1 cellular context compared by ENCODE assay signal in the genomic region with DNA sequence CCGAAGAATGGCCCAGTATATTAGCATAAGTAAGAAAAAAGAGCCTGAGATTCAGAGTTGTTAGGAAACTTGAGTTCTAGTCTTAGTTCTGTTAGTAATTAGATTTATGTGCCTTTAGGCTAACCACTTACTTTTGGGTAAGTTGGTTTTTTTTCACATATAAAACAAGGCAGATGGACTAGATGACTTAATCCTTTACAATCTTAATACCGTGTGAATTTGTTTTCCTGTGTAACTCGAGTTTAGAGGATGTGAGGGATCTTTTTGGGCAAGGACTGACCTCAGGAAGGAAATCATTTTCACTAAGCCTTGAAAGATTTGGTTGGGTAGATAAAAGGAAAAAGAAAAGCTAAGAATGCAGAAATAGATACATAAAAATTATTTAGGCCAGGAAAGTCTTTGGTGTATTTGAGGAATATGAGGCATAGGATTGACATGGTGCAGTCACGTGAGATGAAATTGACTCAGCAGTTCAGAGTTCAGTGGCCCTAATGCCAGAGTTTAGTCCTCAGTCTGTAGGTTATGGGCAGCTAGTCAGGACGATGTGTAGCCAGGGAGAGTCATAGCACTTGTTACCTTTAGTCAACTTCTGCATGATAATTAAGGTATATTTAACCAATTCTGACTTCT.
TF ChIP-seq lines count a peak whose summit lies in the region.

No MANE protein-coding gene starts in this region.

TF ChIP-seq in liver, 16 proteins besides CTCF, POLR2A, EP300 and RAD21 (continued from another document):
- TF ChIP-seq JUND (IDR thresholded peaks at IDR 0.05) = peak; percentile 22 to 81
